ENCODE assay signal across 1 cellular context in the genomic region with DNA sequence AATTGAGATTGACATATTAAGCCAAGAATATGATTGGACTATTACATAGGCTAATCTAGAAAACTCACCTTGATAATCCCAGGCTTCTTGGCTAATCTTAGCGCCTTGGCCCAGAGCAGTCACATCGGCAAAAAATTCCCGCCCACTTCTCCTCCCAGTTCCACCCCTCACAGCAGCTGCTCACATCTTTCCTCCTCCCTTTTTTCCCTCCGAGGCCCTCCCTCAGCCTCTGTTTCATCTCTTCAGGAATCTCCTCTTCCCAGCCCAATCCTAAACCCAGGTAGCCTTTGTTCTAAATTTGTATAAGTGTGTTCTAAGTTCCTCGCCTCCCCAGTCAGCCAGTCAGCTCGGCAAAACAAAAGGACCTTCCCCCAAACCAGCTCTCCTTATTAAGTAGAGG.
TF ChIP-seq lines count a peak whose summit lies in the region.

No MANE protein-coding gene starts in this region.

TF ChIP-seq in H1, 55 proteins besides CTCF, POLR2A, EP300 and RAD21 (continued from another document):
- TF ChIP-seq, protein P1, sequence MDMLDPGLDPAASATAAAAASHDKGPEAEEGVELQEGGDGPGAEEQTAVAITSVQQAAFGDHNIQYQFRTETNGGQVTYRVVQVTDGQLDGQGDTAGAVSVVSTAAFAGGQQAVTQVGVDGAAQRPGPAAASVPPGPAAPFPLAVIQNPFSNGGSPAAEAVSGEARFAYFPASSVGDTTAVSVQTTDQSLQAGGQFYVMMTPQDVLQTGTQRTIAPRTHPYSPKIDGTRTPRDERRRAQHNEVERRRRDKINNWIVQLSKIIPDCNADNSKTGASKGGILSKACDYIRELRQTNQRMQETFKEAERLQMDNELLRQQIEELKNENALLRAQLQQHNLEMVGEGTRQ (IDR thresholded peaks at IDR 0.05; ENCODE audit: low read length) = no peak
